In genomic region chr12:24750263-24750662, GRCh38 we compare ENCODE assay signal across 14 cellular contexts.
DNase-seq lines count a peak whose midpoint lies in the region; TF ChIP-seq lines count a peak whose summit lies in the region.
"Had no signal": no experiment of that assay in that cellular context is flagged by ENCODE, and none has a peak within 500 bp of the region (broad histone marks: within the 10 kb centered on the region; RNA-seq: fewer than 3 reads in every experiment).

No MANE protein-coding gene starts in this region.

- H3K4me3 Mint-ChIP-seq in osteocyte (ENCODE audit: unreplicated experiment) = no peak overlapping the region
- H3K4me3 Mint-ChIP-seq: CD4-positive, alpha-beta memory T cell had no signal

- no peaks in the 10 kb centered on the region for H3K27me3 Mint-ChIP-seq in osteocyte (ENCODE audit: unreplicated experiment)

- no peak overlapping the region for H3K4me2 ChIP-seq in osteoblast (ENCODE audit: insufficient read depth, low read length)

- H3K9me3 Mint-ChIP-seq in osteocyte (ENCODE audit: unreplicated experiment) = no peaks in the 10 kb centered on the region

- H3K9me3 ChIP-seq in osteoblast (ENCODE audit: low read depth, low read length) = no peaks in the 10 kb centered on the region
- H3K9me3 ChIP-seq: BE2C had no signal

- H4K20me1 ChIP-seq in osteoblast (ENCODE audit: insufficient read depth, low read length) = no peaks in the 10 kb centered on the region

- H3K4me1 ChIP-seq in osteoblast (ENCODE audit: insufficient read depth, low read length) = peaks cover 8% of the 10 kb centered on the region
- H3K4me1 ChIP-seq: BE2C had no signal

- no peaks in the 10 kb centered on the region for H3K27me3 ChIP-seq in osteoblast (ENCODE audit: insufficient read depth, low read length)

- no peak overlapping the region for H3K4me3 ChIP-seq in foreskin fibroblast (ENCODE audit: low read depth in 1 of 2, low read length in 2 of 2)
- no peak overlapping the region for H3K4me3 ChIP-seq in osteoblast (ENCODE audit: insufficient read depth, low read length)

- no peak overlapping the region for H3K27ac ChIP-seq in osteoblast (ENCODE audit: low read depth, low read length)

- no peaks in the 10 kb centered on the region for H3K36me3 Mint-ChIP-seq in osteocyte (ENCODE audit: unreplicated experiment)
- H3K36me3 Mint-ChIP-seq: CD4-positive, alpha-beta memory T cell had no signal

- no peak for TF ChIP-seq CTCF in osteocyte (IDR thresholded peaks at IDR 0.05)
- TF ChIP-seq CTCF in foreskin fibroblast (IDR thresholded peaks at IDR 0.05; ENCODE audit: low read depth, low read length) = no peak
- no peak for TF ChIP-seq CTCF in osteoblast (IDR thresholded peaks at IDR 0.05; ENCODE audit: extremely low read depth, low read depth, low read length)

- H3K79me2 ChIP-seq in osteoblast (ENCODE audit: insufficient read depth, low read length) = no peaks in the 10 kb centered on the region

- no peak overlapping the region for H2AFZ ChIP-seq in osteoblast (ENCODE audit: low read length)

- H3K27ac Mint-ChIP-seq in osteocyte (ENCODE audit: unreplicated experiment) = peak overlapping the region; percentile 69
- H3K27ac Mint-ChIP-seq: CD4-positive, alpha-beta memory T cell had no signal

- peaks cover 58% of the 10 kb centered on the region for H3K4me1 Mint-ChIP-seq in osteocyte (ENCODE audit: unreplicated experiment)
- H3K4me1 Mint-ChIP-seq: CD4-positive, alpha-beta memory T cell had no signal

- DNase-seq in EL (peak; percentile 11), LHCN-M2 (ENCODE audit: low read depth) (peak; percentile 14), ecto neural progenitor cell (ENCODE audit: low spot score) (peak; percentile 53), osteocyte (ENCODE audit: extremely low spot score, unreplicated experiment) (no peak), foreskin fibroblast (no peak), osteoblast (ENCODE audit: insufficient read length, low spot score, missing footprints) (no peak), COLO668 (lab: John Stamatoyannopoulos, UW; ENCODE audit: unreplicated experiment) (no peak)
- DNase-seq: BE2C; CD4-positive, alpha-beta memory T cell; H7; NCI-H1105 treated with DMSO at 0.1 percent for 48 hours; NCI-H187; NCI-H774; Right ventricle myocardium superior had no signal

- H3K36me3 ChIP-seq in osteoblast (ENCODE audit: insufficient read depth, low read length) = no peaks in the 10 kb centered on the region
- H3K36me3 ChIP-seq: BE2C had no signal

Comparison
In these comparisons a context has a peak if more than half of its experiments do, and no peak if none do; other contexts are left out.
1. DNase-seq: peak in EL (single experiment), LHCN-M2 (single experiment) and ecto neural progenitor cell (single experiment); none in osteocyte (single experiment), foreskin fibroblast (0 of 2), osteoblast (single experiment) and COLO668 (single experiment).